Comparison of ENCODE assay signal across 12 cellular contexts in genomic region chr12:128798543-128799341, GRCh38. TPM values are rescaled to one million over a fixed set of nuclear protein-coding genes. Genes with fewer than 3 reads are reported as not detected.
DNase-seq lines count a peak whose midpoint lies in the region; ATAC-seq and TF ChIP-seq lines count a peak whose summit lies in the region.
"Had no signal": no experiment of that assay in that cellular context is flagged by ENCODE, and none has a peak within 500 bp of the region (broad histone marks: within the 10 kb centered on the region; RNA-seq: fewer than 3 reads in every experiment).

No MANE protein-coding gene starts in this region.

- POLR2A ChIA-PET in MCF 10A (lab: Yijun Ruan, JAX), result no interaction called here

- no peaks in the 10 kb centered on the region for H3K27me3 ChIP-seq in layer of hippocampus (ENCODE audit: control insufficient read depth, insufficient read depth, low read length)

- no peaks in the 10 kb centered on the region for H3K27me3 Mint-ChIP-seq in MCF 10A (ENCODE audit: insufficient read depth, unreplicated experiment)
- H3K27me3 Mint-ChIP-seq: activated CD4-positive, alpha-beta T cell treated with anti-CD3 and anti-CD28 coated beads for 36 hours; naive thymus-derived CD4-positive, alpha-beta T cell had no signal

- CTCF ChIA-PET in MCF 10A (lab: Yijun Ruan, JAX), result interaction anchor here (0.5 to 1.8 kb wide), 9 partner anchors 15 to 1215 kb away, joined by 3 to 6 read pairs (median 3); no protein-coding TSS in a partner anchor

- intact Hi-C loops in MCF 10A (cut with micrococcal nuclease), result no loop called here

- TF ChIP-seq CTCF in 22Rv1 (IDR thresholded peaks at IDR 0.05) (peak; percentile 52), LNCaP clone FGC (IDR thresholded peaks at IDR 0.05; ENCODE audit: control insufficient read depth, extremely low read depth, insufficient read depth) (peak; percentile 25; the same call in 1 of the 2 replicates), MCF 10A (IDR thresholded peaks at IDR 0.05; ENCODE audit: unreplicated experiment) (no peak)

- no TSS peak for BruUV-seq in MCF 10A (replicated peaks; lab: Mats Ljungman, UMichigan)

- H3K4me3 Mint-ChIP-seq in MCF 10A (ENCODE audit: unreplicated experiment), result no peak overlapping the region
- H3K4me3 Mint-ChIP-seq: activated CD4-positive, alpha-beta T cell treated with anti-CD3 and anti-CD28 coated beads for 36 hours had no signal

- H3K27ac ChIP-seq in 22Rv1 (no peak overlapping the region), layer of hippocampus (ENCODE audit: low read depth, low read length) (peak overlapping the region; percentile 4)
- H3K27ac ChIP-seq: PC-9 had no signal

- H3K4me3 ChIP-seq in LNCaP clone FGC (ENCODE audit: low read depth, low read length), result no peak overlapping the region
- H3K4me3 ChIP-seq: PC-9 had no signal

- peak; percentile 27 for TF ChIP-seq POLR2A in GM18505 (IDR thresholded peaks at IDR 0.05; ENCODE audit: borderline replicate concordance, extremely low read depth, insufficient read depth, insufficient read length)

- no peaks in the 10 kb centered on the region for H3K9me3 Mint-ChIP-seq in MCF 10A (ENCODE audit: unreplicated experiment)
- H3K9me3 Mint-ChIP-seq: naive thymus-derived CD4-positive, alpha-beta T cell had no signal

- no peak overlapping the region for H3K27ac Mint-ChIP-seq in MCF 10A (ENCODE audit: low read depth, unreplicated experiment)

- H3K4me1 Mint-ChIP-seq in MCF 10A (ENCODE audit: insufficient read depth, unreplicated experiment), result peaks cover 12% of the 10 kb centered on the region

- DNase-seq in LNCaP clone FGC (ENCODE audit: low read depth) (no peak), SW480 (ENCODE audit: low spot score) (no peak), MCF 10A (ENCODE audit: unreplicated experiment) (no peak), NCI-H2227 treated with DMSO at 0.1 percent for 48 hours (lab: John Stamatoyannopoulos, UW) (no peak), NCI-H1048 (lab: John Stamatoyannopoulos, UW) (no peak)
- DNase-seq: activated CD4-positive, alpha-beta T cell treated with anti-CD3 and anti-CD28 coated beads for 36 hours; naive thymus-derived CD4-positive, alpha-beta T cell; NCI-H1092 treated with DMSO at 0.1 percent for 48 hours; PC-9 had no signal

- peak; percentile 23 for ATAC-seq in GM18505 (IDR thresholded peaks at IDR 0.05; ENCODE audit: unreplicated experiment)
- ATAC-seq: activated CD4-positive, alpha-beta T cell treated with anti-CD3 and anti-CD28 coated beads for 36 hours; naive thymus-derived CD4-positive, alpha-beta T cell had no signal

- H3K36me3 Mint-ChIP-seq in MCF 10A (ENCODE audit: insufficient read depth, unreplicated experiment), result peaks cover 87% of the 10 kb centered on the region

RNA-seq across cellular contexts. Expression of gene SLC15A4, which starts 25.0 kb away (rescaled TPM):
- 29.2 and 32.0 TPM in 2 replicates for total RNA-seq in MCF 10A (2022)

RNA-seq across cellular contexts. Expression of gene GLT1D1, which starts 54.5 kb away (rescaled TPM):
- total RNA-seq in MCF 10A (2022), result not detected in 2 replicates
- total RNA-seq: PC-9 had no signal
